Comparison of ENCODE assay signal across 1 cellular context in genomic region chr17:40618754-40619625, GRCh38.
A peak's percentile ranks its signal among the peaks of the same experiment; 100 is the strongest.
TF ChIP-seq lines count a peak whose summit lies in the region.

No MANE protein-coding gene starts in this region.

TF ChIP-seq in HepG2, 621 proteins besides CTCF, POLR2A, EP300 and RAD21 (continues in another document):
- no peak for TF ChIP-seq ZNF318 (CRISPR knock-in tag; IDR thresholded peaks at IDR 0.05)
- TF ChIP-seq EZH2 (conservative IDR thresholded peaks at IDR 0.05; ENCODE audit: low read depth, low read length): no peak
- TF ChIP-seq ZNF687 (CRISPR knock-in tag; IDR thresholded peaks at IDR 0.05): peak; percentile 62
- no peak for TF ChIP-seq TP53 (CRISPR knock-in tag; conservative IDR thresholded peaks at IDR 0.05)
- TF ChIP-seq KLF9 (CRISPR knock-in tag; IDR thresholded peaks at IDR 0.05; ENCODE audit: low read depth): no peak
- no peak for TF ChIP-seq CBX1 (IDR thresholded peaks at IDR 0.05; ENCODE audit: low read depth)
- TF ChIP-seq E2F1 (CRISPR knock-in tag; IDR thresholded peaks at IDR 0.05): no peak
- peak; percentile 54 for TF ChIP-seq ARID5B (CRISPR knock-in tag; IDR thresholded peaks at IDR 0.05)
- TF ChIP-seq ZFP41 (CRISPR knock-in tag; IDR thresholded peaks at IDR 0.05; ENCODE audit: borderline replicate concordance): no peak
- no peak for TF ChIP-seq PAX8 (CRISPR knock-in tag; IDR thresholded peaks at IDR 0.05; ENCODE audit: borderline replicate concordance)
- TF ChIP-seq ZNF12 (CRISPR knock-in tag; IDR thresholded peaks at IDR 0.05): no peak
- no peak for TF ChIP-seq RFXANK (CRISPR knock-in tag; IDR thresholded peaks at IDR 0.05)
- no peak for TF ChIP-seq ZNF367 (CRISPR knock-in tag; IDR thresholded peaks at IDR 0.05; ENCODE audit: borderline replicate concordance)
- TF ChIP-seq ZBTB38 (CRISPR knock-in tag; IDR thresholded peaks at IDR 0.05): no peak
- TF ChIP-seq ZBTB25 (CRISPR knock-in tag; IDR thresholded peaks at IDR 0.05): no peak
- TF ChIP-seq MED13 (CRISPR knock-in tag; IDR thresholded peaks at IDR 0.05): no peak
- no peak for TF ChIP-seq MXD1 (CRISPR knock-in tag; IDR thresholded peaks at IDR 0.05)
- TF ChIP-seq PAXIP1 (CRISPR knock-in tag; conservative IDR thresholded peaks at IDR 0.05): peak; percentile 95
- no peak for TF ChIP-seq NR2C2 (CRISPR knock-in tag; IDR thresholded peaks at IDR 0.05; ENCODE audit: borderline replicate concordance)
- TF ChIP-seq FOXM1 (CRISPR knock-in tag; IDR thresholded peaks at IDR 0.05): no peak
- TF ChIP-seq PHF8 (CRISPR knock-in tag; IDR thresholded peaks at IDR 0.05): no peak
- peak; percentile 16; the same call in 1 of the 2 replicates for TF ChIP-seq TFAP4 (IDR thresholded peaks at IDR 0.05; ENCODE audit: borderline replicate concordance, low read depth)
- TF ChIP-seq ZNF567 (CRISPR knock-in tag; IDR thresholded peaks at IDR 0.05; ENCODE audit: borderline replicate concordance): 0 out of 2 replicates have a peak, but pooled peaks have one; percentile 44
- TF ChIP-seq CENPX (CRISPR knock-in tag; IDR thresholded peaks at IDR 0.05): no peak
- no peak for TF ChIP-seq LBX2 (CRISPR knock-in tag; IDR thresholded peaks at IDR 0.05; ENCODE audit: borderline replicate concordance)
- TF ChIP-seq ZNF564 (CRISPR knock-in tag; IDR thresholded peaks at IDR 0.05): no peak
- TF ChIP-seq HOXA7 (CRISPR knock-in tag; IDR thresholded peaks at IDR 0.05): no peak
- no peak for TF ChIP-seq HNRNPLL (IDR thresholded peaks at IDR 0.05; ENCODE audit: low read depth, low read length, poor library complexity, severe bottlenecking)
- no peak for TF ChIP-seq MYPOP (CRISPR knock-in tag; IDR thresholded peaks at IDR 0.05)
- TF ChIP-seq ZNF570 (CRISPR knock-in tag; IDR thresholded peaks at IDR 0.05; ENCODE audit: borderline replicate concordance): no peak
